Comparison of ENCODE assay signal across 8 cellular contexts in the genomic region with DNA sequence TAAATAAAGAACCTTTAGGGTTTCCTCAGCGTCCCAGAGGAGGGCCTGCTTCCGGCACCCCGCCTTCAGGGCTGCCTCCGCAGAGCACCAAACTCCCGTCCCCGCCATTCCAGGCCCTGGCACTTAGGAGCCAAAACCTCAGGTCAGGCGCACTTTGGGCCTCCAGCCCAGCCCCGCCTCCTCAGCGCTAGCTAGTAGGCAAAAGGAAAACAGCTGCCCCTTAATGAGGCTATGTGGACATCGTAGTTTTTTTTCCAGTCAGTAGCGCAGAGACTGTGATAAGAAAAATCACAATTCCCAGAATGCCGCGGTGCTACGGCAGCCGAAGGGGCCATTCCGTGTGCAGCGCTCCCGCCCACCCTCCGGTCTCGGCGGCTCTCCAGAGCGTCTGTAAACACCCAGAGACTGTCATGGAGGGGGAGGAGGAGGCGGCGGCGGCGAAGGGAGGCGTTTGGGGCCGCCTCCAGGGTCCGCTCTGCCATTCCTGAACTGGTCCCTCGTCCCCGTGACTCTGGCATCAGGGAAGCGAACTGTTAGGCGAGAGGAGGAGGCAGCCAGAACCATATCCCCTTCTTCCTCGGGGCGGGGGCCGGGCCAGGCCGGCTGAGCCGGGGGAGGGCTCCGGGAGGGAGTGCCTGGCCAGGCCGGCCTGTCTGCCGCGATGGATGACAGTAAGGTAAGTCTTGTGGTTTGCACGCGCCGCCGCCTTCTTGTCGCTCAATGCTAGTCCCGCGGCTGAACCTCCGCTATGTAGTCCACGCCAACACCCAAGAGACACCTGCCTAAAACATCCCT. TPM values are rescaled to one million over a fixed set of nuclear protein-coding genes. Genes with fewer than 3 reads are reported as not detected.
DNase-seq lines count a peak whose midpoint lies in the region; ATAC-seq and TF ChIP-seq lines count a peak whose summit lies in the region.

A gene with protein sequence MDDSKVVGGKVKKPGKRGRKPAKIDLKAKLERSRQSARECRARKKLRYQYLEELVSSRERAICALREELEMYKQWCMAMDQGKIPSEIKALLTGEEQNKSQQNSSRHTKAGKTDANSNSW (plus strand): TSS at position 365 of the 795 bp plus-strand sequence. CDS start 297 bp downstream, at position 662.

- H3K4me3 Mint-ChIP-seq in activated CD4-positive, alpha-beta T cell treated with anti-CD3 and anti-CD28 coated beads for 36 hours, result peak within 1 kb of the TSS; percentile 93

- H3K27me3 Mint-ChIP-seq in activated CD4-positive, alpha-beta T cell treated with anti-CD3 and anti-CD28 coated beads for 36 hours, result no peaks in the 10 kb centered on the region

- intact Hi-C loops in activated CD4-positive, alpha-beta T cell treated with anti-CD3 and anti-CD28 coated beads for 36 hours (cut with DNase I, micrococcal nuclease), result loop anchor here (1.0 to 5.0 kb wide), 9 partner anchors 34 to 255 kb away; partner anchors contain the start of genes BORCS5 (in 2 of the 2), GPR19 (in 2 of the 2) and CDKN1B (in 1 of the 2)

- peak within 1 kb of the TSS; percentile 98 for H3K27ac Mint-ChIP-seq in activated CD4-positive, alpha-beta T cell treated with anti-CD3 and anti-CD28 coated beads for 36 hours

- peak; percentile 78 for ATAC-seq in GM19025 (IDR thresholded peaks at IDR 0.05; ENCODE audit: low read depth, unreplicated experiment)
- peak; percentile 75 for ATAC-seq in HG03342 (IDR thresholded peaks at IDR 0.05; ENCODE audit: unreplicated experiment)
- ATAC-seq in activated CD4-positive, alpha-beta T cell treated with anti-CD3 and anti-CD28 coated beads for 36 hours, result peak; percentile 77

- TF ChIP-seq CTCF in AG10803 (conservative IDR thresholded peaks at IDR 0.05; ENCODE audit: low read length), result no peak
- no peak for TF ChIP-seq CTCF in choroid plexus epithelial cell (conservative IDR thresholded peaks at IDR 0.05; ENCODE audit: low read depth, low read length)
- TF ChIP-seq CTCF in kidney epithelial cell (IDR thresholded peaks at IDR 0.05; ENCODE audit: insufficient read depth, low read length, poor library complexity, severe bottlenecking), result no peak

- H3K4me1 Mint-ChIP-seq in activated CD4-positive, alpha-beta T cell treated with anti-CD3 and anti-CD28 coated beads for 36 hours, result peaks cover 68% of the 10 kb centered on the region

- DNase-seq in AG10803 (ENCODE audit: low read depth), result peak; percentile 97
- peak; percentile 95 for DNase-seq in NCI-H446 treated with DMSO at 0.1 percent for 48 hours (lab: John Stamatoyannopoulos, UW)
- DNase-seq in activated CD4-positive, alpha-beta T cell treated with anti-CD3 and anti-CD28 coated beads for 36 hours, result peak; percentile 92
- peak; percentile 98 for DNase-seq in choroid plexus epithelial cell (ENCODE audit: low read depth)
- peak; percentile 83 for DNase-seq in kidney epithelial cell (ENCODE audit: low read depth)
- peak; percentile 76 to 81 for DNase-seq in stimulated activated CD4-positive, alpha-beta T cell treated with anti-CD3 and anti-CD28 coated beads, Interleukin-15, amount 100 ng/mL, for 48 hours (ENCODE audit: low read depth in 2 of 2)

- peak within 1 kb of the TSS; percentile 87 for H3K4me3 ChIP-seq in AG10803 (ENCODE audit: low read length)
- H3K4me3 ChIP-seq in choroid plexus epithelial cell (ENCODE audit: low read depth, low read length), result peak within 1 kb of the TSS; percentile 88
- H3K4me3 ChIP-seq in kidney epithelial cell (ENCODE audit: low read depth, low read length), result peak within 1 kb of the TSS; percentile 75

- no peaks in the 10 kb centered on the region for H3K27me3 ChIP-seq in kidney epithelial cell (ENCODE audit: control insufficient read depth, insufficient read depth, low read length)

- H3K36me3 Mint-ChIP-seq in activated CD4-positive, alpha-beta T cell treated with anti-CD3 and anti-CD28 coated beads for 36 hours (ENCODE audit: low read depth), result peaks cover 14% of the 10 kb centered on the region

- POLR2A ChIA-PET in activated CD4-positive, alpha-beta T cell treated with anti-CD3 and anti-CD28 coated beads for 36 hours (lab: Charles Lee), result interaction anchor here (0.5 to 1.6 kb wide), 6 partner anchors 49 to 255 kb away, joined by 3 to 10 read pairs (median 4); partner anchors contain the start of genes BORCS5 and DUSP16

- CTCF ChIA-PET in activated CD4-positive, alpha-beta T cell treated with anti-CD3 and anti-CD28 coated beads for 36 hours (lab: Charles Lee), result interaction anchor here (0.7 to 1.4 kb wide), 4 partner anchors 10 to 125 kb away, joined by 3 to 4 read pairs (median 4); no protein-coding TSS in a partner anchor

- H3K36me3 ChIP-seq in kidney epithelial cell (ENCODE audit: control insufficient read depth, insufficient read depth, low read length), result no peaks in the 10 kb centered on the region

- no peaks in the 10 kb centered on the region for H3K9me3 Mint-ChIP-seq in activated CD4-positive, alpha-beta T cell treated with anti-CD3 and anti-CD28 coated beads for 36 hours (ENCODE audit: low read depth)

RNA-seq across cellular contexts. Expression of the gene that starts here (rescaled TPM):
- 10 to 100 TPM; 16.8 to 20.2 TPM for total RNA-seq in activated CD4-positive, alpha-beta T cell treated with anti-CD3 and anti-CD28 coated beads for 36 hours
- total RNA-seq in kidney epithelial cell, result 19.2 and 21.7 TPM in 2 replicates

Comparison
In these comparisons a context has a peak if more than half of its experiments do, and no peak if none do; other contexts are left out.
1. Peak in every context shown above with its lines: DNase-seq, ATAC-seq and H3K4me3 ChIP-seq.